12 cellular contexts compared by ENCODE assay signal in the genomic region with DNA sequence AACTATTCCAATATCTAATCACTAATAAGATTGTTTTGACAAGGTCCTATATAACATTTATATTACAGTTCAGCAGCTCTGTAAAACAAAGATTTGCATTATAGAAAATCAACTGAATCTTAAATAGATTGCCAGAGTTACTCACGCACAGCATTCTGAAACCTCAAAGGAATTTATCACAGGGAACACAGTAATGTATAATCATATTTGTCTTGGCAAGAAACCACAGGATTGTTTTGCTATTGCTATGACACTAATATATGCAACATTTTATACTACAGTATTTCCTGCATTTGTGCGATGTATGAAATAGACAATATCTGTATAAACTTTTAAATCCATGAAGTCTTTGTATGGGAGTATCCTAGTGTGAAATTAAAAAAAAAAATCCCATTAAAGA.
DNase-seq lines count a peak whose midpoint lies in the region; TF ChIP-seq lines count a peak whose summit lies in the region.
"Had no signal": no experiment of that assay in that cellular context is flagged by ENCODE, and none has a peak within 500 bp of the region (broad histone marks: within the 10 kb centered on the region; RNA-seq: fewer than 3 reads in every experiment).

No MANE protein-coding gene starts in this region.

- POLR2A ChIA-PET in RWPE1 (lab: Yijun Ruan, JAX; ENCODE audit: low non-redundant PET): no interaction called here

- H3K4me1 Mint-ChIP-seq in osteocyte (ENCODE audit: unreplicated experiment): peaks cover 23% of the 10 kb centered on the region

- H3K27ac Mint-ChIP-seq in osteocyte (ENCODE audit: unreplicated experiment): peak overlapping the region; percentile 64

- no peaks in the 10 kb centered on the region for H3K36me3 ChIP-seq in spleen
- H3K36me3 ChIP-seq: transverse colon had no signal

- H3K4me3 Mint-ChIP-seq in osteocyte (ENCODE audit: unreplicated experiment): no peak overlapping the region

- CTCF ChIA-PET in RWPE1 (lab: Yijun Ruan, JAX): no interaction called here

- H3K36me3 Mint-ChIP-seq in osteocyte (ENCODE audit: unreplicated experiment): no peaks in the 10 kb centered on the region

- no peaks in the 10 kb centered on the region for H3K9me3 ChIP-seq in spleen
- H3K9me3 ChIP-seq: transverse colon had no signal

- TF ChIP-seq CTCF in RWPE1 (conservative IDR thresholded peaks at IDR 0.05; ENCODE audit: low read depth) (no peak), epithelial cell of proximal tubule (conservative IDR thresholded peaks at IDR 0.05; ENCODE audit: low read depth, low read length) (no peak), osteocyte (IDR thresholded peaks at IDR 0.05) (no peak), spleen (IDR thresholded peaks at IDR 0.05 in 8 of 11, conservative IDR thresholded peaks at IDR 0.05 in 3 of 11) (no peak)

- intact Hi-C loops in spleen (cut with DNase I; ENCODE audit: low total_unique reads): no loop called here

- H3K27me3 Mint-ChIP-seq in osteocyte (ENCODE audit: unreplicated experiment): no peaks in the 10 kb centered on the region

- H3K27me3 ChIP-seq in spleen (replicated peaks in 1 of 7): no peaks in the 10 kb centered on the region
- H3K27me3 ChIP-seq: transverse colon had no signal

- no peaks in the 10 kb centered on the region for H3K9me3 Mint-ChIP-seq in osteocyte (ENCODE audit: unreplicated experiment)

- no peak overlapping the region for H3K27ac ChIP-seq in RWPE1
- no peak overlapping the region for H3K27ac ChIP-seq in spleen
- H3K27ac ChIP-seq: transverse colon had no signal

- no peak for TF ChIP-seq POLR2A in spleen (IDR thresholded peaks at IDR 0.05)

- no peak overlapping the region for H3K4me3 ChIP-seq in epithelial cell of proximal tubule (ENCODE audit: low read depth, low read length)
- no peak overlapping the region for H3K4me3 ChIP-seq in spleen
- H3K4me3 ChIP-seq: lung, transverse colon had no signal

- no peaks in the 10 kb centered on the region for H3K4me1 ChIP-seq in spleen
- H3K4me1 ChIP-seq: transverse colon had no signal

- 53 to 70% (median 59%) methylated on average over 2 of the region's 2 CpGs for WGBS in spleen, 5 donors

- DNase-seq in GM03348 (ENCODE audit: low spot score) (peak; percentile 31), RWPE1 (ENCODE audit: low spot score) (peak; percentile 43), epithelial cell of proximal tubule (ENCODE audit: low read depth) (peak; percentile 18), osteocyte (ENCODE audit: extremely low spot score, unreplicated experiment) (no peak), spleen (no peak), HUDEP-2 (lab: John Stamatoyannopoulos, UW; ENCODE audit: unreplicated experiment in 76 of 76) (no peak), GM19240 (ENCODE audit: insufficient read length, low spot score) (no peak)
- no peak for DNase-seq in central memory CD4-positive, alpha-beta T cell
- DNase-seq: NK-92 treated with Interleukin-12 subunit alpha and Interleukin-12 subunit beta, amount 100 ng/mL, for 24 hours; retina; transverse colon had no signal

Comparison
In these comparisons a context has a peak if more than half of its experiments do, and no peak if none do; other contexts are left out.
1. DNase-seq: peak in GM03348 (single experiment), RWPE1 (single experiment) and epithelial cell of proximal tubule (single experiment); none in osteocyte (single experiment), spleen (single experiment), central memory CD4-positive, alpha-beta T cell (single experiment), HUDEP-2 (0 of 76) and GM19240 (single experiment).